In the genomic region with DNA sequence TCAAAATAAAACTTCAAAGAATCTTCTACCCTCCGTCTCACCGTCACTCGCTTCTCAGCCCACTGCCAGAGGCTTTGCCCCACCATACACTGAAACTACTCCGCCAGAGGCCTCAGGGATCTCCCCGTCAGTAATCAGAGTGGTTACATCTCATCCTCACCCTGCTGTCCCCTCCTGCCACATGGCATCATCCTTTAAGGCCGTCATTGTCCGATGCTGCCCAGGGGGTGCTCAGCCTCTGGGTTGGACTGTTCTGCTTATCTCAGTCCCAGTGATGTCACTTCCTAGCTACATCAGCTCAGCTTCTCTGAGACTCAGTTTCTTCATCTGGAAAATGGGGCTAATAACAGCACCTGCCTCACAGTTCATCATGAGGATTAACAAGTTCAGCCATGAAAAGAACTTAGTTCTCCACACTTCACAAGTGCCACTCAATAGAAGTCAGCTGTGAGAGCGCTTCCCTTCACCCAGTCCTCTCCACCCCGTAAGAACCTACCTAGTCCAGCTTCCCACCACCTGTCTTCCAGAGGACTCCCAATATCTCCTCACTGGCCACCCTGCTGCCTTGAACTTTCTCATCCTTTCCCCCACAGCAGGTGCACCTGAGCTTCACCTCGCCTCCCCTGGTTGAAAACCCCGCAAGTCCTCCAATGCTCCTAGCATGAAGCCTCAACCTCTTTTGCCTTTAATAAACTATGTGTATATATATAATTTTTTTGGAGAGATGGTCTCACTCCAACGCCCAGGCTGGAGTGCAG, we compare ENCODE assay signal across 19 cellular contexts. TPM values are rescaled to one million over a fixed set of nuclear protein-coding genes. Genes with fewer than 3 reads are reported as not detected.
DNase-seq lines count a peak whose midpoint lies in the region; ATAC-seq and TF ChIP-seq lines count a peak whose summit lies in the region.
"Had no signal": no experiment of that assay in that cellular context is flagged by ENCODE, and none has a peak within 500 bp of the region (broad histone marks: within the 10 kb centered on the region; RNA-seq: fewer than 3 reads in every experiment).

No MANE protein-coding gene starts in this region.

- no peaks in the 10 kb centered on the region for H3K9me3 Mint-ChIP-seq in activated CD8-positive, alpha-beta memory T cell treated with anti-CD3 and anti-CD28 coated beads, Interleukin-2, amount 10 ng/mL, durations not matched to agents 7 days and 5 days (ENCODE audit: low read depth)
- no peaks in the 10 kb centered on the region for H3K9me3 Mint-ChIP-seq in progenitor cell of endocrine pancreas (ENCODE audit: low read depth)
- H3K9me3 Mint-ChIP-seq: effector memory CD8-positive, alpha-beta T cell; memory B cell had no signal

- H3K36me3 Mint-ChIP-seq in activated CD8-positive, alpha-beta memory T cell treated with anti-CD3 and anti-CD28 coated beads, Interleukin-2, amount 10 ng/mL, durations not matched to agents 7 days and 5 days, result no peaks in the 10 kb centered on the region
- H3K36me3 Mint-ChIP-seq in progenitor cell of endocrine pancreas (ENCODE audit: insufficient read depth), result no peaks in the 10 kb centered on the region
- H3K36me3 Mint-ChIP-seq: memory B cell had no signal

- H3K27me3 ChIP-seq in WERI-Rb-1 (ENCODE audit: insufficient read depth, low read depth, severe bottlenecking), result no peaks in the 10 kb centered on the region
- H3K27me3 ChIP-seq: breast epithelium had no signal

- CTCF ChIA-PET in activated CD8-positive, alpha-beta memory T cell treated with anti-CD3 and anti-CD28 coated beads, Interleukin-2, amount 10 ng/mL, durations not matched to agents 7 days and 5 days (lab: Charles Lee), result interaction anchor here (0.9 to 3.0 kb wide), 12 partner anchors 9 to 468 kb away, joined by 3 to 11 read pairs (median 4); partner anchors contain the start of gene FNIP1

- H3K27me3 Mint-ChIP-seq in activated CD8-positive, alpha-beta memory T cell treated with anti-CD3 and anti-CD28 coated beads, Interleukin-2, amount 10 ng/mL, durations not matched to agents 7 days and 5 days, result peaks cover 3% of the 10 kb centered on the region
- H3K27me3 Mint-ChIP-seq in progenitor cell of endocrine pancreas, result no peaks in the 10 kb centered on the region
- H3K27me3 Mint-ChIP-seq: effector memory CD8-positive, alpha-beta T cell had no signal

- H3K27ac ChIP-seq in WERI-Rb-1, result no peak overlapping the region
- H3K27ac ChIP-seq: breast epithelium had no signal

- ATAC-seq in activated CD8-positive, alpha-beta memory T cell treated with anti-CD3 and anti-CD28 coated beads, Interleukin-2, amount 10 ng/mL, durations not matched to agents 7 days and 5 days, result no peak
- ATAC-seq: effector memory CD8-positive, alpha-beta T cell; PC-3 had no signal

- H3K36me3 ChIP-seq in WERI-Rb-1, result no peaks in the 10 kb centered on the region
- H3K36me3 ChIP-seq: breast epithelium had no signal

- peak; percentile 54 for DNase-seq in activated CD8-positive, alpha-beta memory T cell treated with anti-CD3 and anti-CD28 coated beads for 24 hours
- DNase-seq in activated CD8-positive, alpha-beta memory T cell treated with anti-CD3 and anti-CD28 coated beads, Interleukin-2, amount 10 ng/mL, durations not matched to agents 7 days and 5 days, result no peak
- DNase-seq in WERI-Rb-1 (peak; percentile 3), ecto neural progenitor cell (ENCODE audit: low spot score) (peak; percentile 25), progenitor cell of endocrine pancreas (ENCODE audit: low spot score, unreplicated experiment) (peak; percentile 4), globus pallidus (ENCODE audit: low spot score) (no peak), SW 1271 (lab: John Stamatoyannopoulos, UW) (no peak), RKO (ENCODE audit: low spot score) (no peak)
- DNase-seq: activated CD4-positive, CD25-positive, alpha-beta regulatory T cell; activated gamma-delta T cell; Calu3; effector memory CD8-positive, alpha-beta T cell; NCI-H2029 treated with DMSO at 0.1 percent for 48 hours; NCI-H526; PC-3; trophoblast cell had no signal

- H3K9me3 ChIP-seq in WERI-Rb-1 (ENCODE audit: severe bottlenecking), result no peaks in the 10 kb centered on the region
- H3K9me3 ChIP-seq: breast epithelium had no signal

- TF ChIP-seq CTCF in WERI-Rb-1 (IDR thresholded peaks at IDR 0.05; ENCODE audit: low read depth, low read length), result no peak
- TF ChIP-seq CTCF in progenitor cell of endocrine pancreas (IDR thresholded peaks at IDR 0.05; ENCODE audit: unreplicated experiment), result no peak

- peaks cover 64% of the 10 kb centered on the region for H3K4me1 Mint-ChIP-seq in activated CD8-positive, alpha-beta memory T cell treated with anti-CD3 and anti-CD28 coated beads, Interleukin-2, amount 10 ng/mL, durations not matched to agents 7 days and 5 days
- no peaks in the 10 kb centered on the region for H3K4me1 Mint-ChIP-seq in progenitor cell of endocrine pancreas (ENCODE audit: low read depth)
- H3K4me1 Mint-ChIP-seq: memory B cell had no signal

- no peak overlapping the region for H3K4me3 Mint-ChIP-seq in activated CD8-positive, alpha-beta memory T cell treated with anti-CD3 and anti-CD28 coated beads, Interleukin-2, amount 10 ng/mL, durations not matched to agents 7 days and 5 days
- no peak overlapping the region for H3K4me3 Mint-ChIP-seq in progenitor cell of endocrine pancreas (ENCODE audit: low read depth)
- H3K4me3 Mint-ChIP-seq: memory B cell had no signal

- H3K4me3 ChIP-seq in WERI-Rb-1 (ENCODE audit: low read depth, low read length), result no peak overlapping the region
- H3K4me3 ChIP-seq: breast epithelium had no signal

- H3K27ac Mint-ChIP-seq in activated CD8-positive, alpha-beta memory T cell treated with anti-CD3 and anti-CD28 coated beads, Interleukin-2, amount 10 ng/mL, durations not matched to agents 7 days and 5 days, result no peak overlapping the region
- no peak overlapping the region for H3K27ac Mint-ChIP-seq in progenitor cell of endocrine pancreas
- H3K27ac Mint-ChIP-seq: memory B cell had no signal

RNA-seq across cellular contexts. Expression of gene IL3, which starts 2.8 kb away (rescaled TPM):
- 1 to 10 TPM in 1 of 2 experiments, under 1 TPM in 1; 0.47 to 1.5 TPM for total RNA-seq in activated CD8-positive, alpha-beta memory T cell treated with anti-CD3 and anti-CD28 coated beads, Interleukin-2, amount 10 ng/mL, durations not matched to agents 7 days and 5 days
- total RNA-seq in progenitor cell of endocrine pancreas, result not detected in 2 replicates
- total RNA-seq: breast epithelium, Calu3, HT-29, PC-3 had no signal

RNA-seq across cellular contexts. Expression of gene CSF2, which starts 15.9 kb away (rescaled TPM):
- total RNA-seq in activated CD8-positive, alpha-beta memory T cell treated with anti-CD3 and anti-CD28 coated beads, Interleukin-2, amount 10 ng/mL, durations not matched to agents 7 days and 5 days, result 100 to 1,000 TPM in 1 of 2 experiments, 1 to 10 TPM in 1; 4.9 to 164 TPM
- not detected in 2 replicates for total RNA-seq in progenitor cell of endocrine pancreas
- total RNA-seq: breast epithelium had no signal

RNA-seq across cellular contexts. Expression of gene ACSL6, which starts 46.2 kb away (rescaled TPM):
- total RNA-seq in activated CD8-positive, alpha-beta memory T cell treated with anti-CD3 and anti-CD28 coated beads, Interleukin-2, amount 10 ng/mL, durations not matched to agents 7 days and 5 days, result 10 to 100 TPM in 1 of 2 experiments, 1 to 10 TPM in 1; 7.0 to 10.9 TPM
- total RNA-seq in progenitor cell of endocrine pancreas, result 0.19 and 0.36 TPM in 2 replicates
- total RNA-seq: HT-29 had no signal

Comparison
In these comparisons a context has a peak if more than half of its experiments do, and no peak if none do; other contexts are left out.
1. DNase-seq: peak in activated CD8-positive, alpha-beta memory T cell treated with anti-CD3 and anti-CD28 coated beads for 24 hours (single experiment), WERI-Rb-1 (single experiment), ecto neural progenitor cell (single experiment) and progenitor cell of endocrine pancreas (single experiment); none in activated CD8-positive, alpha-beta memory T cell treated with anti-CD3 and anti-CD28 coated beads, Interleukin-2, amount 10 ng/mL, durations not matched to agents 7 days and 5 days (single experiment), globus pallidus (single experiment), SW 1271 (0 of 2) and RKO (single experiment).